In the genomic region with DNA sequence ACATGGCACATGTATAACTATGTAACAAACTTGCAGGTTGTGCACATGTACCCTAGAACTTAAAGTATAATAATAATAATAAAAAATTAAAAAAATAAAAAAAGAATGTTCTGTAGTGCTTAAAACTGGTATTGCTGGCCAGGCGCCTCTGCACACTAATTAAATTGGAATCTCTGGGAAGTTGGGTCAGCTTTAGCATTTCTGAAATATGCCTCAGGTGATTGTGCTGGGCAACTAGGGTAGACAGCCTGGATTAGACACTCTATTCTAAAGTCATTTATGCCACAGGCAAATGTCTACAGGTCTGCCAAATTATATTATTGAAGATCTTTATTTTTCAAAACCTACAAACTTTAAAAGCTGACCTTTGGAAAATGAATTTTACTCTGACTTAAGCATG, we compare ENCODE assay signal across 23 cellular contexts. TPM values are rescaled to one million over a fixed set of nuclear protein-coding genes. Genes with fewer than 3 reads are reported as not detected.
"Had no signal": no experiment of that assay in that cellular context is flagged by ENCODE, and none has a peak within 500 bp of the region (broad histone marks: within the 10 kb centered on the region; RNA-seq: fewer than 3 reads in every experiment).

No MANE protein-coding gene starts in this region.

- H3K27ac ChIP-seq: left lung, lower lobe of right lung, pancreas, prostate gland, skin epidermis, spleen, suprapubic skin, thoracic aorta, tibial artery, uterus had no signal

- H3K9me3 ChIP-seq: left lung, lower lobe of right lung, pancreas, prostate gland, spleen, suprapubic skin, thoracic aorta, tibial artery, uterus had no signal

- H3K4me3 ChIP-seq: left lung, lower lobe of right lung, pancreas, prostate gland, skin epidermis, spleen, suprapubic skin, thoracic aorta, tibial artery, uterus had no signal

- H3K36me3 ChIP-seq: left lung, lower lobe of right lung, pancreas, prostate gland, spleen, suprapubic skin, thoracic aorta, tibial artery, uterus had no signal

- DNase-seq: immature natural killer cell; kidney; left colon; left lung; lower lobe of right lung; mammary epithelial cell; mesenchymal stem cell; naive thymus-derived CD8-positive, alpha-beta T cell; nucleus accumbens; pancreas; retina; right cardiac atrium; spleen; stimulated activated CD4-positive, alpha-beta T cell treated with anti-CD3 and anti-CD28 coated beads, Interleukin-4, amount 100 ng/mL, for 24 hours; stimulated activated naive CD4-positive, alpha-beta T cell; tibial artery; uterus had no signal

- ATAC-seq: left colon; left lung; lower lobe of right lung; naive thymus-derived CD8-positive, alpha-beta T cell; pancreas; right cardiac atrium; sciatic nerve; stimulated activated effector memory CD8-positive, alpha-beta T cell treated with anti-CD3 and anti-CD28 coated beads, Interleukin-12 subunit alpha, Interleukin-12 subunit beta, amount 100 ng/mL, for 72 hours had no signal

- H3K4me1 ChIP-seq: left lung, lower lobe of right lung, pancreas, prostate gland, spleen, suprapubic skin, uterus had no signal

- H3K27me3 ChIP-seq: left lung, pancreas, spleen, suprapubic skin, tibial artery, uterus had no signal

RNA-seq across cellular contexts. Expression of a gene that starts 55.3 kb away (rescaled TPM):
- total RNA-seq: naive thymus-derived CD8-positive, alpha-beta T cell had no signal
- polyA plus RNA-seq: naive thymus-derived CD8-positive, alpha-beta T cell had no signal
